Comparison of ENCODE assay signal across 10 cellular contexts in genomic region chr10:43647576-43647975, GRCh38. TPM values are rescaled to one million over a fixed set of nuclear protein-coding genes. Genes with fewer than 3 reads are reported as not detected.
DNase-seq lines count a peak whose midpoint lies in the region; ATAC-seq and TF ChIP-seq lines count a peak whose summit lies in the region.
"Had no signal": no experiment of that assay in that cellular context is flagged by ENCODE, and none has a peak within 500 bp of the region (broad histone marks: within the 10 kb centered on the region; RNA-seq: fewer than 3 reads in every experiment).

No MANE protein-coding gene starts in this region.

- peak; percentile 20 for DNase-seq in NCI-H2171 treated with DMSO at 0.1 percent for 48 hours (lab: John Stamatoyannopoulos, UW)
- no peak for DNase-seq in NCI-H2171 (lab: John Stamatoyannopoulos, UW)
- no peak for DNase-seq in activated B cell treated with CpG ODN at 0.5 μM for 24 hours
- DNase-seq in hepatocyte (ENCODE audit: low spot score), result no peak
- DNase-seq in spleen, result no peak
- no peak for DNase-seq in GM20000 (ENCODE audit: low spot score)
- DNase-seq in brain microvascular endothelial cell, result no peak
- DNase-seq in activated gamma-delta T cell (lab: John Stamatoyannopoulos, UW), result no peak
- DNase-seq: NCI-H748 treated with DMSO at 0.1 percent for 48 hours had no signal

- WGBS in hepatocyte (ENCODE audit: low lambda C conversion rate, missing lambda C conversion rate), result 97% methylated on average over 6 of the region's 6 CpGs
- 94 to 100% (median 98%) methylated on average over 6 of the region's 6 CpGs for WGBS in spleen, 5 donors

- TF ChIP-seq POLR2A in spleen (IDR thresholded peaks at IDR 0.05), result no peak

- peak overlapping the region; percentile 94 for H3K4me3 Mint-ChIP-seq in activated B cell treated with CpG ODN at 0.5 μM for 24 hours

- no peaks in the 10 kb centered on the region for H4K20me1 ChIP-seq in hepatocyte (ENCODE audit: insufficient read depth, poor library complexity, severe bottlenecking)

- H3K36me3 ChIP-seq in hepatocyte (replicated peaks; ENCODE audit: insufficient read depth, low read depth) (peaks cover 21% of the 10 kb centered on the region), spleen (peaks cover 20 to 42% (median 34%) of the 10 kb centered on the region in 6 donors), brain microvascular endothelial cell (replicated peaks) (peaks cover 25% of the 10 kb centered on the region)

- H3K27ac ChIP-seq in hepatocyte (no peak overlapping the region), spleen (peak overlapping the region in 1 of 8 donors; percentile 89), brain microvascular endothelial cell (no peak overlapping the region)
- H3K27ac ChIP-seq: foreskin keratinocyte had no signal

- peak overlapping the region; percentile 98 for H2AFZ ChIP-seq in hepatocyte

- peak overlapping the region; percentile 92 for H3K4me2 ChIP-seq in hepatocyte

- TF ChIP-seq CTCF in activated B cell treated with CpG ODN at 0.5 μM for 24 hours (IDR thresholded peaks at IDR 0.05) (no peak), hepatocyte (IDR thresholded peaks at IDR 0.05; ENCODE audit: poor library complexity) (no peak), spleen (IDR thresholded peaks at IDR 0.05 in 8 of 11, conservative IDR thresholded peaks at IDR 0.05 in 3 of 11) (no peak), GM20000 (IDR thresholded peaks at IDR 0.05; ENCODE audit: extremely low read depth, missing control alignments) (no peak), brain microvascular endothelial cell (IDR thresholded peaks at IDR 0.05; ENCODE audit: low read depth, low read length, missing control alignments) (no peak)

- peaks cover 45% of the 10 kb centered on the region for H3K36me3 Mint-ChIP-seq in activated B cell treated with CpG ODN at 0.5 μM for 24 hours (ENCODE audit: low read depth)

- in situ Hi-C loops in brain microvascular endothelial cell (cut with HindIII; ENCODE audit: low pct_ligation_motif_present, low sequenced_read_pairs), result no loop called here

- H3K27me3 Mint-ChIP-seq in activated B cell treated with CpG ODN at 0.5 μM for 24 hours, result peaks cover 4% of the 10 kb centered on the region

- H3K27me3 ChIP-seq in hepatocyte (no peaks in the 10 kb centered on the region), spleen (replicated peaks in 1 of 7) (no peaks in the 10 kb centered on the region), brain microvascular endothelial cell (replicated peaks) (no peaks in the 10 kb centered on the region)
- H3K27me3 ChIP-seq: foreskin keratinocyte had no signal

- POLR2A ChIA-PET in activated B cell treated with CpG ODN at 0.5 μM for 24 hours (lab: Charles Lee), result interaction anchor here (1.6 to 1.9 kb wide), 3 partner anchors 40 to 74 kb away, joined by 5 to 11 read pairs (median 6); partner anchors contain the start of genes ZNF239 and ZNF485

- peak overlapping the region; percentile 76 for H3K27ac Mint-ChIP-seq in activated B cell treated with CpG ODN at 0.5 μM for 24 hours

- intact Hi-C loops in activated B cell treated with CpG ODN at 0.5 μM for 24 hours (cut with micrococcal nuclease) (loop anchor here (5.0 kb wide), 1 partner anchor 240 kb away; the partner anchor contains the start of gene HNRNPF), spleen (cut with DNase I; ENCODE audit: low total_unique reads) (no loop called here)

- peak overlapping the region; percentile 86 for H3K4me3 ChIP-seq in hepatocyte
- peak overlapping the region in 6 of 8 donors; percentile 61 to 92 (median 66) for H3K4me3 ChIP-seq in spleen
- H3K4me3 ChIP-seq in brain microvascular endothelial cell (ENCODE audit: low read depth, low read length), result no peak overlapping the region

- peaks cover 16% of the 10 kb centered on the region for H3K9me3 Mint-ChIP-seq in activated B cell treated with CpG ODN at 0.5 μM for 24 hours

- H3K79me2 ChIP-seq in hepatocyte, result peaks cover 12% of the 10 kb centered on the region

- H3K9me2 ChIP-seq in hepatocyte (replicated peaks; ENCODE audit: insufficient read depth), result no peaks in the 10 kb centered on the region

- no peak for ATAC-seq in activated B cell treated with CpG ODN at 0.5 μM for 24 hours (ENCODE audit: low read depth)

- peaks cover 20% of the 10 kb centered on the region for H3K4me1 Mint-ChIP-seq in activated B cell treated with CpG ODN at 0.5 μM for 24 hours

- CTCF ChIA-PET in activated B cell treated with CpG ODN at 0.5 μM for 24 hours (lab: Charles Lee), result no interaction called here

- H3K4me1 ChIP-seq in hepatocyte (ENCODE audit: insufficient read depth) (peaks cover 8% of the 10 kb centered on the region), spleen (peaks cover 6 to 25% (median 17%) of the 10 kb centered on the region in 6 donors)
- H3K4me1 ChIP-seq: foreskin keratinocyte had no signal

- H3K9me3 ChIP-seq in hepatocyte (ENCODE audit: low read depth) (peaks cover 49% of the 10 kb centered on the region), spleen (peaks cover 26 to 52% (median 48%) of the 10 kb centered on the region in 8 donors)

RNA-seq across cellular contexts. Expression of gene ZNF32, which starts 1.1 kb away (rescaled TPM):
- total RNA-seq in activated B cell treated with CpG ODN at 0.5 μM for 24 hours, result 26.7 and 30.1 TPM in 2 replicates
- 48.5 and 57.9 TPM in 2 replicates for total RNA-seq in hepatocyte
- polyA plus RNA-seq in hepatocyte, result 37.9 and 42.6 TPM in 2 replicates
- 10 to 100 TPM; 26.3 to 42.4 (median 29.7) TPM for total RNA-seq in spleen
- 10 to 100 TPM; 60.9 to 68.8 (median 63.6) TPM for polyA plus RNA-seq in spleen

RNA-seq across cellular contexts. Expression of gene ZNF485, which starts 41.3 kb away (rescaled TPM):
- 7.6 and 9.0 TPM in 2 replicates for total RNA-seq in activated B cell treated with CpG ODN at 0.5 μM for 24 hours
- total RNA-seq in hepatocyte, result 1.9 and 2.6 TPM in 2 replicates
- 0.15 and 1.4 TPM in 2 replicates for polyA plus RNA-seq in hepatocyte
- total RNA-seq in spleen, result 1 to 10 TPM; 3.1 to 8.0 (median 5.3) TPM
- 1 to 10 TPM; 3.3 to 4.2 (median 3.5) TPM for polyA plus RNA-seq in spleen
